1 cellular context compared by ENCODE assay signal in genomic region chr13:21884965-21885567, GRCh38.
TF ChIP-seq lines count a peak whose summit lies in the region.

No MANE protein-coding gene starts in this region.

TF ChIP-seq in IMR-90, 13 proteins besides CTCF, POLR2A, EP300 and RAD21 (continued from another document):
- no peak for TF ChIP-seq SMC3 (IDR thresholded peaks at IDR 0.05; ENCODE audit: low read depth, low read length)
